8 cellular contexts compared by ENCODE assay signal in genomic region chr13:67229438-67230242, GRCh38. TPM values are rescaled to one million over a fixed set of nuclear protein-coding genes. Genes with fewer than 3 reads are reported as not detected.
A peak's percentile ranks its signal among the peaks of the same experiment; 100 is the strongest.
DNase-seq lines count a peak whose midpoint lies in the region; ATAC-seq and TF ChIP-seq lines count a peak whose summit lies in the region.

No MANE protein-coding gene starts in this region.

- DNase-seq in NCI-H1092 treated with DMSO at 0.1 percent for 48 hours (lab: John Stamatoyannopoulos, UW) (peak; percentile 57), NCI-H1092 (lab: John Stamatoyannopoulos, UW) (no peak), astrocyte of the hippocampus (ENCODE audit: low read depth, low spot score) (peak; percentile 44), iPS-NIHi7 (ENCODE audit: extremely low spot score) (peak; percentile 14), thyroid gland (peak; percentile 17 to 18), KBM-7 (no peak), NCI-H526 (lab: John Stamatoyannopoulos, UW) (no peak)

- no peaks in the 10 kb centered on the region for H3K27me3 ChIP-seq in thyroid gland

- peak; percentile 2 for ATAC-seq in HG02943 (IDR thresholded peaks at IDR 0.05; ENCODE audit: low read depth, unreplicated experiment)

- TF ChIP-seq POLR2A in thyroid gland (IDR thresholded peaks at IDR 0.05), result no peak

- 1 to 3% methylated on average over 19 of the region's 19 CpGs for WGBS in thyroid gland, 2 donors

- in situ Hi-C loops in KBM-7 (cut with MboI; ENCODE audit: low pct_unique_long_range_greater_than_20kb, low sequenced_read_pairs), result no loop called here

- H3K27ac ChIP-seq in thyroid gland, result peak overlapping the region in 1 of 3 donors; percentile 47

- peak overlapping the region; percentile 11 to 72 (median 38) for H3K4me3 ChIP-seq in thyroid gland (replicated peaks in 1 of 3)

- no peaks in the 10 kb centered on the region for H3K36me3 ChIP-seq in thyroid gland

- TF ChIP-seq CTCF in thyroid gland (IDR thresholded peaks at IDR 0.05), result no peak

- intact Hi-C loops in thyroid gland (cut with DNase I), result no loop called here

- no peaks in the 10 kb centered on the region for H3K4me1 ChIP-seq in thyroid gland

- no peaks in the 10 kb centered on the region for H3K9me3 ChIP-seq in thyroid gland

RNA-seq across cellular contexts. Expression of gene PCDH9, which starts 0.5 kb away (rescaled TPM):
- 10 to 100 TPM in 2 of 4 donors, 1 to 10 TPM in 2; 2.8 to 22.4 (median 12.9) TPM for total RNA-seq in thyroid gland

Comparison
In these comparisons a context has a peak if more than half of its experiments do, and no peak if none do; other contexts are left out.
1. DNase-seq: peak in NCI-H1092 treated with DMSO at 0.1 percent for 48 hours (single experiment), astrocyte of the hippocampus (single experiment), iPS-NIHi7 (single experiment) and thyroid gland (2 of 2); none in NCI-H1092 (single experiment), KBM-7 (single experiment) and NCI-H526 (0 of 2).